Comparison of ENCODE assay signal across 1 cellular context in genomic region chr1:62691062-62691844, GRCh38.
TF ChIP-seq lines count a peak whose summit lies in the region.

No MANE protein-coding gene starts in this region.

TF ChIP-seq in neural cell, 6 proteins besides CTCF, POLR2A, EP300 and RAD21:
- TF ChIP-seq REST (IDR thresholded peaks at IDR 0.05; ENCODE audit: borderline replicate concordance) (no peak), EZH2 (IDR thresholded peaks at IDR 0.05; ENCODE audit: borderline replicate concordance, insufficient read depth, low read length, poor library complexity, severe bottlenecking) (no peak), POLR2AphosphoS5 (IDR thresholded peaks at IDR 0.05) (no peak), SMC3 (conservative IDR thresholded peaks at IDR 0.05; ENCODE audit: poor library complexity) (no peak), MXI1 (conservative IDR thresholded peaks at IDR 0.05; ENCODE audit: poor library complexity, severe bottlenecking) (no peak), TAF1 (IDR thresholded peaks at IDR 0.05; ENCODE audit: low read depth) (no peak)
